ENCODE assay signal across 1 cellular context in the genomic region with DNA sequence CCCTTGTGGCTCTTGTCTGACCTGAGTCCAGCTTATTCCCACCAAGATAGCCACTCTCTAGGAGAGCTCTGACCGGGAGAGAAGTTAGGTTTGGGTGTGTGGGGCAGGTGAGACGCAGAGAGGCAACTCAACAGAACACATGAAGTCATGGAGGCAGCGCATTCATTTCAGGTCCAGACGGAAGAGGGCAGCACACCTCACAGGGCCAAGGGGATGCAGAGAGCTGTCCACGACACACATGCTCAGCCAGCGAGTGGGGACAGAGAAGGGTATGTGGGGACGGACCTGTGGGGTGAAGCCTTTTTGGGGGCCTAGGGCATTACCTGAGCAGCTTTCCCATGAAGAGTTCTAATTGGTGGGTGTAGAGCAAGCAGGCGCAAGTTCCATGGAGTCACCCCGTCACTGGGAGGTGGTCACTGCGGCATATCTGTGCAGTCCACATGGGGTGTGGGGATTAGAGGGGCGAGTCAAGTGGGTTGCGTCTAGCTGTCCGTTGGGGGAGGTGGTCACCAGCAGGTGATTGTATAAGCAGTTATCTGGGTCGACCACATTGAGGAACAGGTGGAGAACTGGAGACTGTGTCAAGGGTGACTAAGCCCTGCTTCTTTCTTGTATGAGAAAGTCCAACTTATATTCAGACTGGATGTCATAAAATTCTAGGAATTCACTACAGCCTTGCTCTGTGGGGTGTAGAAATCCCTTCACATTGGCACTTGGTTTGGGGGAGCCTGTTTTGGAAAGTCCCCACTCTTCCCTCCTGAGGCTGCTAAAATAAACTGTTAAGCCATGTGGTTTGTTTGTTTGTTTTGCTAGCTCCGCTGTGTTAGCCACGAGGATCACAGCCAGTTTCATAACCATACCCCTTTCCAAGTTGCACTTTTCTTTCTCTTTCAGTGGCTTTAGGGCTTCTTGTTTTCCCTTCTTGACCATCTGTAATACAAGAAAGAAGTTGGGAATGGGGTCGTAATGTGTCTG.
TF ChIP-seq lines count a peak whose summit lies in the region.

No MANE protein-coding gene starts in this region.

TF ChIP-seq in A549, 52 proteins besides CTCF, POLR2A, EP300 and RAD21 (continued from another document):
- no peak for TF ChIP-seq USF2 (IDR thresholded peaks at IDR 0.05)
